Comparison of ENCODE assay signal across 19 cellular contexts in genomic region chr11:66349084-66349386, GRCh38. TPM values are rescaled to one million over a fixed set of nuclear protein-coding genes. Genes with fewer than 3 reads are reported as not detected.
A peak's percentile ranks its signal among the peaks of the same experiment; 100 is the strongest.
DNase-seq lines count a peak whose midpoint lies in the region; ATAC-seq and TF ChIP-seq lines count a peak whose summit lies in the region.
"Had no signal": no experiment of that assay in that cellular context is flagged by ENCODE, and none has a peak within 500 bp of the region (broad histone marks: within the 10 kb centered on the region; RNA-seq: fewer than 3 reads in every experiment).

No MANE protein-coding gene starts in this region.

- H3K27ac ChIP-seq in VCaP, result peak overlapping the region; percentile 98
- no peak overlapping the region for H3K27ac ChIP-seq in left lung
- H3K27ac ChIP-seq: cardiac muscle cell, SJCRH30 had no signal

- H3K4me1 Mint-ChIP-seq in activated T-cell treated with anti-CD3 and anti-CD28 coated beads, Interleukin-2, amount 50 U/mL, for 24 hours (ENCODE audit: low read depth), result peaks cover 38% of the 10 kb centered on the region
- peaks cover 26% of the 10 kb centered on the region for H3K4me1 Mint-ChIP-seq in stimulated activated memory B cell treated with anti-CD40 and anti-IgM and Interleukin-4, amounts not matched to agents 10 μg/mL and 1 μg/mL and 100 μg/mL, for 72 hours

- H3K4me1 ChIP-seq in left lung, result peaks cover 23 to 33% of the 10 kb centered on the region in 2 donors

- TF ChIP-seq CTCF in VCaP (conservative IDR thresholded peaks at IDR 0.05) (no peak), left lung (IDR thresholded peaks at IDR 0.05) (no peak)

- intact Hi-C loops in left lung (cut with DNase I), result no loop called here

- H3K36me3 ChIP-seq in left lung, result no peaks in the 10 kb centered on the region
- H3K36me3 ChIP-seq: cardiac muscle cell, left ventricle myocardium inferior, pancreas, SJCRH30 had no signal

- DNase-seq in activated T-cell treated with anti-CD3 and anti-CD28 coated beads, Interleukin-2, amount 50 U/mL, for 24 hours, result no peak
- DNase-seq in activated T-cell treated with anti-CD3 and anti-CD28 coated beads for 4 hours (no peak), left lobe of liver (ENCODE audit: low spot score) (no peak), left lung (no peak), NCI-H446 treated with DMSO at 0.1 percent for 48 hours (lab: John Stamatoyannopoulos, UW) (no peak)
- DNase-seq: DMS153; HFFc6; left ventricle myocardium inferior; NCI-H2029 treated with DMSO at 0.1 percent for 48 hours; SJCRH30; stimulated activated CD4-positive, alpha-beta T cell treated with anti-CD3 and anti-CD28 coated beads, Interleukin-12 subunit alpha, Interleukin-12 subunit beta, amount 100 ng/mL, for 4 hours; WERI-Rb-1 had no signal

- H3K4me3 ChIP-seq in left lung, result no peak overlapping the region
- H3K4me3 ChIP-seq: cardiac muscle cell had no signal

- ATAC-seq in left lobe of liver, result peak; percentile 31
- ATAC-seq in stimulated activated memory B cell treated with anti-CD40 and anti-IgM and Interleukin-4, amounts not matched to agents 10 μg/mL and 1 μg/mL and 100 μg/mL, for 72 hours, result no peak
- no peak for ATAC-seq in left lung
- no peak for ATAC-seq in GM21526 (IDR thresholded peaks at IDR 0.05; ENCODE audit: low FRiP score, unreplicated experiment)
- ATAC-seq: pancreas had no signal

- H3K27me3 ChIP-seq in left lung, result peaks cover 0 to 6% of the 10 kb centered on the region in 2 donors
- H3K27me3 ChIP-seq: cardiac muscle cell, pancreas, SJCRH30 had no signal

- H3K9me3 ChIP-seq in left lung, result no peaks in the 10 kb centered on the region
- H3K9me3 ChIP-seq: left ventricle myocardium inferior, pancreas, SJCRH30 had no signal

- peaks cover 3% of the 10 kb centered on the region for H3K27me3 Mint-ChIP-seq in activated T-cell treated with anti-CD3 and anti-CD28 coated beads, Interleukin-2, amount 50 U/mL, for 24 hours
- H3K27me3 Mint-ChIP-seq in stimulated activated memory B cell treated with anti-CD40 and anti-IgM and Interleukin-4, amounts not matched to agents 10 μg/mL and 1 μg/mL and 100 μg/mL, for 72 hours, result no peaks in the 10 kb centered on the region

- H3K36me3 Mint-ChIP-seq in activated T-cell treated with anti-CD3 and anti-CD28 coated beads, Interleukin-2, amount 50 U/mL, for 24 hours (ENCODE audit: low read depth), result peaks cover 18% of the 10 kb centered on the region
- peaks cover 6% of the 10 kb centered on the region for H3K36me3 Mint-ChIP-seq in stimulated activated memory B cell treated with anti-CD40 and anti-IgM and Interleukin-4, amounts not matched to agents 10 μg/mL and 1 μg/mL and 100 μg/mL, for 72 hours

- no peaks in the 10 kb centered on the region for H3K9me3 Mint-ChIP-seq in activated T-cell treated with anti-CD3 and anti-CD28 coated beads, Interleukin-2, amount 50 U/mL, for 24 hours
- H3K9me3 Mint-ChIP-seq in stimulated activated memory B cell treated with anti-CD40 and anti-IgM and Interleukin-4, amounts not matched to agents 10 μg/mL and 1 μg/mL and 100 μg/mL, for 72 hours, result no peaks in the 10 kb centered on the region
- H3K9me3 Mint-ChIP-seq: activated T-helper 2 cell treated with anti-CD3 and anti-CD28 coated beads, Interferon-gamma antibody, Interleukin-2, Interleukin-4, amounts not matched to agents 10 μg/mL and 5 μg/mL and 100 μg/mL, durations not matched to agents 14 hours and 24 hours and 36 hours; HFFc6 had no signal

- H3K27ac Mint-ChIP-seq in activated T-cell treated with anti-CD3 and anti-CD28 coated beads, Interleukin-2, amount 50 U/mL, for 24 hours, result peak overlapping the region; percentile 52
- peak overlapping the region; percentile 70 for H3K27ac Mint-ChIP-seq in stimulated activated memory B cell treated with anti-CD40 and anti-IgM and Interleukin-4, amounts not matched to agents 10 μg/mL and 1 μg/mL and 100 μg/mL, for 72 hours

- peak overlapping the region; percentile 15 for H3K4me3 Mint-ChIP-seq in activated T-cell treated with anti-CD3 and anti-CD28 coated beads, Interleukin-2, amount 50 U/mL, for 24 hours
- H3K4me3 Mint-ChIP-seq in stimulated activated memory B cell treated with anti-CD40 and anti-IgM and Interleukin-4, amounts not matched to agents 10 μg/mL and 1 μg/mL and 100 μg/mL, for 72 hours, result no peak overlapping the region

RNA-seq across cellular contexts. Expression of gene B4GAT1, which starts 1.6 kb away (rescaled TPM):
- total RNA-seq in left lobe of liver (19.4 TPM), left lung (10 to 100 TPM; 22.9 to 29.7 TPM)

RNA-seq across cellular contexts. Expression of gene BRMS1, which starts 4.1 kb away (rescaled TPM):
- total RNA-seq in left lobe of liver, result 11.2 TPM
- total RNA-seq in left lung, result 10 to 100 TPM; 28.7 to 34.3 TPM

RNA-seq across cellular contexts. Expression of gene RIN1, which starts 12.8 kb away (rescaled TPM):
- 0.93 TPM for total RNA-seq in left lobe of liver
- total RNA-seq in left lung, result 10 to 100 TPM in 1 of 2 donors, 1 to 10 TPM in 1; 7.1 to 10.2 TPM

RNA-seq across cellular contexts. Expression of gene SLC29A2, which starts 22.5 kb away (rescaled TPM):
- total RNA-seq in left lobe of liver (0.48 TPM), left lung (10 to 100 TPM; 16.2 to 22.8 TPM)
- total RNA-seq: HFFc6 had no signal

RNA-seq across cellular contexts. Expression of gene CD248, which starts 32.2 kb away (rescaled TPM):
- total RNA-seq in left lobe of liver (0.91 TPM), left lung (10 to 100 TPM; 69.8 to 74.3 TPM)
- total RNA-seq: activated T-helper 2 cell treated with anti-CD3 and anti-CD28 coated beads, Interferon-gamma antibody, Interleukin-2, Interleukin-4, amounts not matched to agents 10 μg/mL and 5 μg/mL and 100 μg/mL, durations not matched to agents 14 hours and 24 hours and 36 hours; MCF 10A had no signal
